ENCODE assay signal across 8 cellular contexts in the genomic region with DNA sequence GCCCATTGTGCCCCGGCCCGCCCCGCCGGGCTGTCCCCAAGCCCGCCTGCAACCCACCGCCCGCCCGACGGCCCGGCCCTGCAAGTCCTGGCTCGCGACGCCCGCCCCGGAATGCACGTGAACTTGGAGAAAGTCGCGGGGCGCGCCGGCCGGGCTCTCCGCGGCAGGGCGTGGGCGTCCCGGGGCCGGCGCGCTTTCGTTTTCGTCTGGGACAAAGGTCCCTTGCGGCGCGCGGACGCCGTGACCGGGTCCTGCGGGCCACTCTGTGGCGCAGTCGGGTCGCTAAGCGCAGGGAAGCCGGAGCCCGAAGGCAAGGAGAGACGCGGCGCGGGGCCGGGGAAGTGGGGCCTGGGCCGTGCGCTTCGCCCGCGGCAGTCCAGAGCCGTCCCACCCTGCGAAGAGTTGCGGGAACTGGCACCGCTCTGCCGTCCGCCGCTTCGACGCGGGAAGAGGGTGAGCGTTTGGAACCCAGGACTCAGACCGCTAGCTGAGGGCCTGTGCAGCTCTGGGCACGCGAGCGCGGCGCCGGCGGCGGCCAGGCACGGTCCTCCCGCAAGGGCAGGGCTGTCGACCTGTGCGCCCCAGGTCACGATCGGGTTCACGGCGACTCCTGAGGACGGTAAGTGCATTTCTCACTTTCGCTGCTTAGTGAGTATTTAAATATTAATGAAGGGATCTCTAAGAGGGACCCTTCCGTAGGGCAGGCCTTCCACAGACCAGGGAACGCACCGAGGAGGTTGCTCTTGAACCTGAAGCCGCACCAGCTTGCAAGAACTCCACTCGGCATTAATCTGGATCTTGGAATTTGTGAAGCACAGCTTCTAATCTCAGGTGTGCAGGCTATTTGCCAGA.
DNase-seq lines count a peak whose midpoint lies in the region; ATAC-seq and TF ChIP-seq lines count a peak whose summit lies in the region.

No MANE protein-coding gene starts in this region.

- TF ChIP-seq CTCF in mesothelial cell of epicardium (IDR thresholded peaks at IDR 0.05; ENCODE audit: unreplicated experiment), result no peak

- H3K4me3 Mint-ChIP-seq in effector memory CD8-positive, alpha-beta T cell, result peak overlapping the region; percentile 51 to 65
- peak overlapping the region; percentile 81 for H3K4me3 Mint-ChIP-seq in mesothelial cell of epicardium

- ATAC-seq in HG02885 (IDR thresholded peaks at IDR 0.05; ENCODE audit: poor library complexity, unreplicated experiment), result peak; percentile 46
- peak; percentile 19 for ATAC-seq in effector memory CD8-positive, alpha-beta T cell (replicated peaks)
- no peak for ATAC-seq in GM18520 (IDR thresholded peaks at IDR 0.05; ENCODE audit: unreplicated experiment)

- H3K36me3 Mint-ChIP-seq in effector memory CD8-positive, alpha-beta T cell (ENCODE audit: insufficient read depth), result peaks cover 5% of the 10 kb centered on the region
- H3K36me3 Mint-ChIP-seq in mesothelial cell of epicardium, result peaks cover 8% of the 10 kb centered on the region

- no peak overlapping the region for H3K27ac Mint-ChIP-seq in effector memory CD8-positive, alpha-beta T cell
- peak overlapping the region; percentile 82 for H3K27ac Mint-ChIP-seq in mesothelial cell of epicardium

- H3K9me3 Mint-ChIP-seq in effector memory CD8-positive, alpha-beta T cell, result no peaks in the 10 kb centered on the region
- no peaks in the 10 kb centered on the region for H3K9me3 Mint-ChIP-seq in mesothelial cell of epicardium

- H3K27me3 Mint-ChIP-seq in effector memory CD8-positive, alpha-beta T cell, result peaks cover 0 to 54% of the 10 kb centered on the region in 2 donors
- peaks cover 42% of the 10 kb centered on the region for H3K27me3 Mint-ChIP-seq in mesothelial cell of epicardium (ENCODE audit: low read depth)

- DNase-seq in D341Med (ENCODE audit: low spot score), result peak; percentile 40
- DNase-seq in activated CD4-positive, CD25-positive, alpha-beta regulatory T cell treated with anti-CD3 and anti-CD28 coated beads, Interleukin-2, amount 50 U/mL, for 72 hours, result peak; percentile 65
- no peak for DNase-seq in effector memory CD8-positive, alpha-beta T cell
- DNase-seq in mesothelial cell of epicardium (ENCODE audit: low spot score in 2 of 2, unreplicated experiment in 2 of 2), result peak; percentile 36 to 68
- peak; percentile 37 for DNase-seq in superior temporal gyrus (ENCODE audit: extremely low spot score)
- DNase-seq in DMS79 treated with DMSO at 0.1 percent for 48 hours (lab: John Stamatoyannopoulos, UW), result no peak

- peaks cover 13 to 40% of the 10 kb centered on the region in 2 donors for H3K4me1 Mint-ChIP-seq in effector memory CD8-positive, alpha-beta T cell (ENCODE audit: low read depth in 2 of 2)
- peaks cover 35% of the 10 kb centered on the region for H3K4me1 Mint-ChIP-seq in mesothelial cell of epicardium

Comparison
In these comparisons a context has a peak if more than half of its experiments do, and no peak if none do; other contexts are left out.
1. DNase-seq: peak in D341Med (single experiment), activated CD4-positive, CD25-positive, alpha-beta regulatory T cell treated with anti-CD3 and anti-CD28 coated beads, Interleukin-2, amount 50 U/mL, for 72 hours (single experiment), mesothelial cell of epicardium (2 of 2) and superior temporal gyrus (single experiment); none in effector memory CD8-positive, alpha-beta T cell (0 of 3) and DMS79 treated with DMSO at 0.1 percent for 48 hours (single experiment).